23 cellular contexts compared by ENCODE assay signal in genomic region chr17:32527146-32527545, GRCh38.
"Had no signal": no experiment of that assay in that cellular context is flagged by ENCODE, and none has a peak within 500 bp of the region (broad histone marks: within the 10 kb centered on the region; RNA-seq: fewer than 3 reads in every experiment).

No MANE protein-coding gene starts in this region.

- H3K9me3 Mint-ChIP-seq: activated T-cell treated with anti-CD3 and anti-CD28 coated beads, Interleukin-2, amount 50 U/mL, for 72 hours; effector memory CD8-positive, alpha-beta T cell; memory B cell had no signal

- H3K36me3 Mint-ChIP-seq: brain, memory B cell, naive B cell had no signal

- DNase-seq: activated CD4-positive, alpha-beta T cell treated with anti-CD3 and anti-CD28 coated beads for 1 hour; activated CD4-positive, alpha-beta T cell treated with anti-CD3 and anti-CD28 coated beads, Interleukin-2, amount 50 U/mL, for 4 hours; activated effector memory CD4-positive, alpha-beta T cell treated with Interleukin-2 at 50 U/mL for 16 hours; activated naive CD4-positive, alpha-beta T cell treated with anti-CD3 and anti-CD28 coated beads, Interleukin-2, amount 50 U/mL, for 16 hours; activated T-cell treated with anti-CD3 and anti-CD28 coated beads, Interleukin-2, amount 50 U/mL, for 72 hours; aorta; caudate nucleus; dorsolateral prefrontal cortex; effector memory CD8-positive, alpha-beta T cell; hippocampal formation; left colon; naive B cell; stimulated activated CD4-positive, alpha-beta T cell treated with anti-CD3 and anti-CD28 coated beads, Interleukin-12 subunit alpha, Interleukin-12 subunit beta, amount 100 ng/mL, for 4 hours; stimulated activated CD4-positive, alpha-beta T cell treated with anti-CD3 and anti-CD28 coated beads, Interleukin-4, amount 100 ng/mL, for 4 hours; stomach; transverse colon; uterus had no signal

- H3K4me1 ChIP-seq: stomach, transverse colon, uterus had no signal

- ATAC-seq: activated T-cell treated with anti-CD3 and anti-CD28 coated beads, Interleukin-2, amount 50 U/mL, for 72 hours; effector memory CD8-positive, alpha-beta T cell; esophagus mucosa; left colon; SK-N-SH treated with all-trans-retinoic acid at 6 μM for 48 hours had no signal

- H3K4me3 ChIP-seq: dorsolateral prefrontal cortex, stomach, transverse colon, uterus had no signal

- H3K27ac ChIP-seq: stomach, transverse colon, uterus, VCaP had no signal

- H3K27me3 ChIP-seq: dorsolateral prefrontal cortex, stomach, transverse colon, uterus had no signal

- H3K4me3 Mint-ChIP-seq: activated T-cell treated with anti-CD3 and anti-CD28 coated beads, Interleukin-2, amount 50 U/mL, for 72 hours; brain; effector memory CD8-positive, alpha-beta T cell; memory B cell had no signal

- H3K36me3 ChIP-seq: transverse colon, uterus had no signal

- H3K27ac Mint-ChIP-seq: memory B cell, progenitor cell of endocrine pancreas had no signal

- H3K9me3 ChIP-seq: stomach, transverse colon, uterus had no signal

- H3K27me3 Mint-ChIP-seq: effector memory CD8-positive, alpha-beta T cell; memory B cell; naive B cell; progenitor cell of endocrine pancreas had no signal
